In genomic region chr1:194445244-194445643, GRCh38 we compare ENCODE assay signal across 32 cellular contexts.
DNase-seq lines count a peak whose midpoint lies in the region; ATAC-seq, FAIRE-seq and TF ChIP-seq lines count a peak whose summit lies in the region.
"Had no signal": no experiment of that assay in that cellular context is flagged by ENCODE, and none has a peak within 500 bp of the region (broad histone marks: within the 10 kb centered on the region; RNA-seq: fewer than 3 reads in every experiment).

No MANE protein-coding gene starts in this region.

- TF ChIP-seq CTCF in HepG2 (CRISPR knock-in tag; IDR thresholded peaks at IDR 0.05) (no peak), right lobe of liver (IDR thresholded peaks at IDR 0.05) (no peak), D721Med (IDR thresholded peaks at IDR 0.05; ENCODE audit: insufficient read depth, missing control alignments) (no peak)

- ATAC-seq in HepG2 (no peak), right lobe of liver (no peak), T-cell (replicated peaks in 1 of 4) (no peak)
- ATAC-seq: A549; CD8-positive, alpha-beta T cell had no signal

- H3K36me3 ChIP-seq in HepG2 (replicated peaks in 1 of 2; ENCODE audit: control insufficient read depth in 1 of 2, insufficient read depth in 2 of 2, low read length in 2 of 2), result no peaks in the 10 kb centered on the region
- no peaks in the 10 kb centered on the region for H3K36me3 ChIP-seq in right lobe of liver
- H3K36me3 ChIP-seq: BE2C; BLaER1; BLaER1 treated with 17β-estradiol and CSF1 and Interleukin-3, amounts not matched to agents 10 nM and 100 nM had no signal

- in situ Hi-C loops in HepG2 (cut with HindIII; ENCODE audit: extremely low pct_ligation_motif_present, low pct_unique_long_range_greater_than_20kb), result no loop called here

- POLR2A ChIA-PET in HepG2 (lab: Yijun Ruan, JAX), result no interaction called here
- POLR2A ChIA-PET in T-cell (lab: Charles Lee), result interaction anchor here in 1 of 2 donors (0.7 kb wide), 1 partner anchor 287 kb away, joined by 9 read pairs; no protein-coding TSS in a partner anchor

- TF ChIP-seq EP300 in HepG2 (IDR thresholded peaks at IDR 0.05; ENCODE audit: low read depth in 2 of 2, low read length in 2 of 2), result no peak
- TF ChIP-seq EP300 in HepG2 (CRISPR knock-in tag; IDR thresholded peaks at IDR 0.05; ENCODE audit: borderline replicate concordance), result no peak

- no peaks in the 10 kb centered on the region for H3K79me2 ChIP-seq in HepG2 (ENCODE audit: insufficient read depth, low read length)

- no peak for TF ChIP-seq RAD21 in HepG2 (CRISPR knock-in tag; IDR thresholded peaks at IDR 0.05)

- peaks cover 0 to 6% (median 3%) of the 10 kb centered on the region in 3 donors for H3K9me3 Mint-ChIP-seq in T-cell
- H3K9me3 Mint-ChIP-seq: CD4-positive, alpha-beta T cell had no signal

- no peak for FAIRE-seq in HepG2 (lab: Jason Lieb, UNC)
- peak; percentile 75 for FAIRE-seq in D721Med (lab: Jason Lieb, UNC)
- FAIRE-seq: A204.1, A549 had no signal

- H3K4me3 ChIP-seq in HepG2 (replicated peaks in 1 of 3; ENCODE audit: insufficient read depth in 1 of 3, low read depth in 2 of 3, low read length in 3 of 3) (no peak overlapping the region), right lobe of liver (no peak overlapping the region)
- H3K4me3 ChIP-seq: A549; BLaER1; BLaER1 treated with 17β-estradiol and CSF1 and Interleukin-3, amounts not matched to agents 10 nM and 100 nM had no signal

- no peaks in the 10 kb centered on the region for H3K36me3 Mint-ChIP-seq in T-cell
- H3K36me3 Mint-ChIP-seq: CD14-positive monocyte; CD4-positive, alpha-beta memory T cell; CD4-positive, CD25-positive, alpha-beta regulatory T cell; CD8-positive, alpha-beta memory T cell; CD8-positive, alpha-beta T cell had no signal

- no peaks in the 10 kb centered on the region for H3K4me1 ChIP-seq in HepG2 (ENCODE audit: insufficient read depth, low read length)
- H3K4me1 ChIP-seq in right lobe of liver, result no peaks in the 10 kb centered on the region
- H3K4me1 ChIP-seq: A549; BE2C; BLaER1; BLaER1 treated with 17β-estradiol and CSF1 and Interleukin-3, amounts not matched to agents 10 nM and 100 nM; Caco-2 had no signal

- no peaks in the 10 kb centered on the region for H4K20me1 ChIP-seq in HepG2 (ENCODE audit: insufficient read depth, low read length)
- H4K20me1 ChIP-seq: BLaER1; BLaER1 treated with 17β-estradiol and CSF1 and Interleukin-3, amounts not matched to agents 10 nM and 100 nM had no signal

- CTCF ChIA-PET in HepG2 (lab: Yijun Ruan, JAX; ENCODE audit: low intra/inter-chr PET ratio, low total read pairs) (no interaction called here), T-cell (lab: Charles Lee) (no interaction called here)

- H3K4me1 Mint-ChIP-seq in T-cell, result no peaks in the 10 kb centered on the region
- H3K4me1 Mint-ChIP-seq: B cell; CD14-positive monocyte; CD4-positive, alpha-beta memory T cell; CD4-positive, CD25-positive, alpha-beta regulatory T cell; CD8-positive, alpha-beta memory T cell had no signal

- BruUV-seq in HepG2 (replicated peaks; lab: Mats Ljungman, UMichigan), result no TSS peak

- no peaks in the 10 kb centered on the region for H3K9me3 ChIP-seq in HepG2 (ENCODE audit: low read length)
- no peaks in the 10 kb centered on the region for H3K9me3 ChIP-seq in right lobe of liver
- H3K9me3 ChIP-seq: A549; BE2C; BLaER1; BLaER1 treated with 17β-estradiol and CSF1 and Interleukin-3, amounts not matched to agents 10 nM and 100 nM; Caco-2 had no signal

- WGBS in HepG2 (ENCODE audit: low lambda C conversion rate), result 2% methylated on average over 2 of the region's 2 CpGs
- 26% methylated on average over 2 of the region's 2 CpGs for WGBS in right lobe of liver (ENCODE audit: insufficient coverage, low coverage, low lambda C conversion rate, missing lambda C conversion rate)

- TF ChIP-seq POLR2A in HepG2 (IDR thresholded peaks at IDR 0.05; ENCODE audit: insufficient read depth in 1 of 2, low read depth in 2 of 2, low read length in 2 of 2), result no peak
- TF ChIP-seq POLR2A in right lobe of liver (IDR thresholded peaks at IDR 0.05), result no peak

- no peak overlapping the region for H3K27ac Mint-ChIP-seq in T-cell
- H3K27ac Mint-ChIP-seq: B cell; CD14-positive monocyte; CD4-positive, alpha-beta memory T cell; CD4-positive, alpha-beta T cell; CD4-positive, CD25-positive, alpha-beta regulatory T cell; CD8-positive, alpha-beta memory T cell; CD8-positive, alpha-beta T cell had no signal

- H3K9ac ChIP-seq in HepG2 (ENCODE audit: insufficient read depth, low read depth, low read length), result no peak overlapping the region
- H3K9ac ChIP-seq: BLaER1; BLaER1 treated with 17β-estradiol and CSF1 and Interleukin-3, amounts not matched to agents 10 nM and 100 nM had no signal

- peaks cover 3 to 8% of the 10 kb centered on the region in 2 donors for H3K27me3 Mint-ChIP-seq in T-cell
- H3K27me3 Mint-ChIP-seq: B cell; CD4-positive, alpha-beta T cell; CD4-positive, CD25-positive, alpha-beta regulatory T cell had no signal

- no peak overlapping the region for H3K4me2 ChIP-seq in HepG2 (ENCODE audit: low read depth, low read length)
- H3K4me2 ChIP-seq: A549; BLaER1; BLaER1 treated with 17β-estradiol and CSF1 and Interleukin-3, amounts not matched to agents 10 nM and 100 nM had no signal

- H3K27me3 ChIP-seq in HepG2 (ENCODE audit: control insufficient read depth in 1 of 2, insufficient read depth in 2 of 2, low read length in 2 of 2) (no peaks in the 10 kb centered on the region), right lobe of liver (no peaks in the 10 kb centered on the region)
- H3K27me3 ChIP-seq: BE2C; BLaER1; BLaER1 treated with 17β-estradiol and CSF1 and Interleukin-3, amounts not matched to agents 10 nM and 100 nM had no signal

- DNase-seq in HepG2 (ENCODE audit: low spot score) (no peak), right lobe of liver (no peak), D721Med (ENCODE audit: insufficient read length, low spot score) (no peak), T-cell (no peak)
- DNase-seq: 8988T; ACHN; AML-193; BE2C; C1 segment of cervical spinal cord; Caco-2; Calu3; CD4-positive, alpha-beta memory T cell; CD4-positive, alpha-beta T cell; CD4-positive, CD25-positive, alpha-beta regulatory T cell; CD8-positive, alpha-beta memory T cell; CD8-positive, alpha-beta T cell; COR-L47; DMS 273 treated with DMSO at 0.1 percent for 48 hours; DMS153; DMS53; DMS79; DMS79 treated with DMSO at 0.1 percent for 48 hours; DND-41; EL had no signal

- intact Hi-C loops in HepG2 (cut with micrococcal nuclease; ENCODE audit: unreplicated experiment) (no loop called here), right lobe of liver (cut with DNase I) (no loop called here)

- H3K27ac ChIP-seq in HepG2 (ENCODE audit: extremely low read length, insufficient read depth, low read length), result no peak overlapping the region
- H3K27ac ChIP-seq in right lobe of liver, result no peak overlapping the region
- H3K27ac ChIP-seq: 22Rv1; A549; BLaER1; BLaER1 treated with 17β-estradiol and CSF1 and Interleukin-3, amounts not matched to agents 10 nM and 100 nM; C4-2B had no signal

- H2AFZ ChIP-seq in HepG2 (ENCODE audit: low read length), result no peak overlapping the region

- no peak overlapping the region for H3K4me3 Mint-ChIP-seq in T-cell
- H3K4me3 Mint-ChIP-seq: B cell; CD14-positive monocyte; CD4-positive, alpha-beta memory T cell; CD4-positive, alpha-beta T cell; CD4-positive, CD25-positive, alpha-beta regulatory T cell; CD8-positive, alpha-beta memory T cell; CD8-positive, alpha-beta T cell had no signal

TF ChIP-seq in HepG2, 621 proteins besides CTCF, POLR2A, EP300 and RAD21:
- no peak for TF ChIP-seq MXD3 (CRISPR knock-in tag; IDR thresholded peaks at IDR 0.05)
- no peak for TF ChIP-seq PHF21A (CRISPR knock-in tag; IDR thresholded peaks at IDR 0.05)
- no peak for TF ChIP-seq RELA (CRISPR knock-in tag; IDR thresholded peaks at IDR 0.05)
- TF ChIP-seq ZNF160 (CRISPR knock-in tag; IDR thresholded peaks at IDR 0.05), result no peak
- no peak for TF ChIP-seq XBP1 (CRISPR knock-in tag; IDR thresholded peaks at IDR 0.05)
- TF ChIP-seq ZNF34 (CRISPR knock-in tag; IDR thresholded peaks at IDR 0.05; ENCODE audit: borderline replicate concordance), result no peak
- TF ChIP-seq ATF7 (IDR thresholded peaks at IDR 0.05), result peak; percentile 89
- TF ChIP-seq ATF7 (CRISPR knock-in tag; IDR thresholded peaks at IDR 0.05), result no peak
- no peak for TF ChIP-seq HOXA9 (CRISPR knock-in tag; IDR thresholded peaks at IDR 0.05; ENCODE audit: borderline replicate concordance)
- no peak for TF ChIP-seq XRCC5 (optimal IDR thresholded peaks at IDR 0.05; ENCODE audit: low read length)
- TF ChIP-seq CREB1 (IDR thresholded peaks at IDR 0.05), result peak; percentile 80
- no peak for TF ChIP-seq CREB1 (CRISPR knock-in tag; IDR thresholded peaks at IDR 0.05)
